8 cellular contexts compared by ENCODE assay signal in genomic region chr21:42117229-42118048, GRCh38. TPM values are rescaled to one million over a fixed set of nuclear protein-coding genes. Genes with fewer than 3 reads are reported as not detected.
DNase-seq lines count a peak whose midpoint lies in the region; ATAC-seq and TF ChIP-seq lines count a peak whose summit lies in the region.

No MANE protein-coding gene starts in this region.

- H3K4me1 ChIP-seq in right lobe of liver, result peaks cover 0 to 10% (median 2%) of the 10 kb centered on the region in 4 donors

- 30% methylated on average over 18 of the region's 18 CpGs for WGBS in right lobe of liver (ENCODE audit: insufficient coverage, low coverage, low lambda C conversion rate, missing lambda C conversion rate)

- H3K9me3 Mint-ChIP-seq in activated CD4-positive, alpha-beta T cell treated with anti-CD3 and anti-CD28 coated beads for 36 hours (ENCODE audit: low read depth), result no peaks in the 10 kb centered on the region
- no peaks in the 10 kb centered on the region for H3K9me3 Mint-ChIP-seq in chondrocyte (ENCODE audit: low read depth)

- no peak overlapping the region for H3K27ac Mint-ChIP-seq in activated CD4-positive, alpha-beta T cell treated with anti-CD3 and anti-CD28 coated beads for 36 hours
- peak overlapping the region; percentile 91 for H3K27ac Mint-ChIP-seq in chondrocyte (ENCODE audit: unreplicated experiment)

- no peaks in the 10 kb centered on the region for H3K36me3 ChIP-seq in right lobe of liver

- H3K4me3 Mint-ChIP-seq in activated CD4-positive, alpha-beta T cell treated with anti-CD3 and anti-CD28 coated beads for 36 hours, result no peak overlapping the region
- H3K4me3 Mint-ChIP-seq in chondrocyte (ENCODE audit: unreplicated experiment), result peak overlapping the region; percentile 64

- DNase-seq in DMS153 (lab: John Stamatoyannopoulos, UW) (peak; percentile 58), NCI-H446 treated with DMSO at 0.1 percent for 48 hours (lab: John Stamatoyannopoulos, UW) (peak; percentile 43), chondrocyte (ENCODE audit: low spot score) (no peak), right lobe of liver (peak; percentile 66 to 71 (median 70))
- peak; percentile 86 for DNase-seq in activated CD4-positive, alpha-beta T cell treated with anti-CD3 and anti-CD28 coated beads for 36 hours
- DNase-seq in stimulated activated CD4-positive, alpha-beta T cell treated with anti-CD3 and anti-CD28 coated beads, TNF-alpha, amount 100 ng/mL, for 48 hours (ENCODE audit: low read depth in 3 of 3), result peak; percentile 41 to 62 (median 55)

- intact Hi-C loops in activated CD4-positive, alpha-beta T cell treated with anti-CD3 and anti-CD28 coated beads for 36 hours (cut with DNase I, micrococcal nuclease), result loop anchor here (1.0 to 5.0 kb wide), 6 partner anchors 105 to 835 kb away; partner anchors contain the start of genes PRDM15 (in 1 of the 2) and ZBTB21 (in 1 of the 2)
- intact Hi-C loops in right lobe of liver (cut with DNase I), result loop anchor here in 1 of 2 donors (5.0 to 10.0 kb wide), 3 partner anchors 53 to 300 kb away; partner anchors contain the start of gene ZBTB21

- CTCF ChIA-PET in activated CD4-positive, alpha-beta T cell treated with anti-CD3 and anti-CD28 coated beads for 36 hours (lab: Charles Lee), result interaction anchor here (0.7 to 3.4 kb wide), 31 partner anchors 8 to 834 kb away, joined by 3 to 33 read pairs (median 4); partner anchors contain the start of gene RIPK4

- H3K4me3 ChIP-seq in right lobe of liver, result no peak overlapping the region

- POLR2A ChIA-PET in activated CD4-positive, alpha-beta T cell treated with anti-CD3 and anti-CD28 coated beads for 36 hours (lab: Charles Lee), result interaction anchor here (0.6 kb wide), 1 partner anchor 106 kb away, joined by 5 read pairs; no protein-coding TSS in a partner anchor

- H3K4me1 Mint-ChIP-seq in activated CD4-positive, alpha-beta T cell treated with anti-CD3 and anti-CD28 coated beads for 36 hours, result peaks cover 10% of the 10 kb centered on the region
- H3K4me1 Mint-ChIP-seq in chondrocyte (ENCODE audit: low read depth), result peaks cover 24% of the 10 kb centered on the region

- H3K9me3 ChIP-seq in right lobe of liver, result no peaks in the 10 kb centered on the region

- H3K36me3 Mint-ChIP-seq in activated CD4-positive, alpha-beta T cell treated with anti-CD3 and anti-CD28 coated beads for 36 hours (ENCODE audit: low read depth), result no peaks in the 10 kb centered on the region
- H3K36me3 Mint-ChIP-seq in chondrocyte (ENCODE audit: low read depth), result no peaks in the 10 kb centered on the region

- no peak for TF ChIP-seq POLR2A in right lobe of liver (IDR thresholded peaks at IDR 0.05)

- no peak overlapping the region for H3K27ac ChIP-seq in right lobe of liver

- H3K27me3 ChIP-seq in right lobe of liver, result peaks cover 0 to 6% of the 10 kb centered on the region in 2 donors

- peak; percentile 61 for ATAC-seq in HG02798 (IDR thresholded peaks at IDR 0.05; ENCODE audit: poor library complexity, unreplicated experiment)
- ATAC-seq in activated CD4-positive, alpha-beta T cell treated with anti-CD3 and anti-CD28 coated beads for 36 hours, result peak; percentile 88
- ATAC-seq in right lobe of liver, result peak; percentile 78 to 84 (median 82)
- no peak for ATAC-seq in HG03442 (IDR thresholded peaks at IDR 0.05; ENCODE audit: unreplicated experiment)

- peaks cover 43% of the 10 kb centered on the region for H3K27me3 Mint-ChIP-seq in activated CD4-positive, alpha-beta T cell treated with anti-CD3 and anti-CD28 coated beads for 36 hours
- peaks cover 20% of the 10 kb centered on the region for H3K27me3 Mint-ChIP-seq in chondrocyte (ENCODE audit: low read depth)

- TF ChIP-seq CTCF in chondrocyte (IDR thresholded peaks at IDR 0.05) (peak; percentile 96), right lobe of liver (IDR thresholded peaks at IDR 0.05) (peak; percentile 93 to 98 (median 96))

RNA-seq across cellular contexts. Expression of gene UMODL1, which starts 46.3 kb away (rescaled TPM):
- total RNA-seq in activated CD4-positive, alpha-beta T cell treated with anti-CD3 and anti-CD28 coated beads for 36 hours, result not detected
- 0.29 TPM in 1 of 3 replicates, not detected in the others for total RNA-seq in chondrocyte
- total RNA-seq in right lobe of liver, result 1 to 10 TPM in 2 of 6 experiments, under 1 TPM in 2, not detected in 2; 0.06 to 1.2 (median 0.75) TPM
